ENCODE assay signal across 24 cellular contexts in genomic region chr10:6342091-6342490, GRCh38.
"Had no signal": no experiment of that assay in that cellular context is flagged by ENCODE, and none has a peak within 500 bp of the region (broad histone marks: within the 10 kb centered on the region; RNA-seq: fewer than 3 reads in every experiment).

No MANE protein-coding gene starts in this region.

- H3K36me3 ChIP-seq: sigmoid colon had no signal

- H3K9me3 ChIP-seq: psoas muscle, sigmoid colon had no signal

- H3K27ac Mint-ChIP-seq: activated T-helper 17 cell treated with anti-CD3 and anti-CD28 coated beads, Interleukin-2, amount 50 U/mL, for 72 hours; memory B cell had no signal

- ATAC-seq: activated CD4-positive, CD25-positive, alpha-beta regulatory T cell treated with anti-CD3 and anti-CD28 coated beads, Interleukin-2, amount 50 U/mL, for 24 hours; activated T-helper 17 cell treated with anti-CD3 and anti-CD28 coated beads, Interleukin-2, amount 50 U/mL, for 72 hours; foreskin keratinocyte; naive thymus-derived CD4-positive, alpha-beta T cell; psoas muscle; stimulated activated memory B cell treated with anti-CD40 and anti-IgM and Interleukin-4, amounts not matched to agents 10 μg/mL and 1 μg/mL and 100 μg/mL, for 72 hours had no signal

- H3K27me3 ChIP-seq: foreskin keratinocyte, sigmoid colon, tibial nerve had no signal

- DNase-seq: activated CD4-positive, alpha-beta T cell treated with anti-CD3 and anti-CD28 coated beads for 48 hours; activated CD4-positive, alpha-beta T cell treated with anti-CD3 and anti-CD28 coated beads, Interleukin-2, amount 50 U/mL, for 48 hours; activated CD8-positive, alpha-beta memory T cell treated with anti-CD3 and anti-CD28 coated beads, Interleukin-2, amount 50 U/mL, for 48 hours; activated gamma-delta T cell treated with Interleukin-2 at 50 U/mL for 16 hours; activated naive CD4-positive, alpha-beta T cell treated with anti-CD3 and anti-CD28 coated beads, Interleukin-2, amount 50 U/mL, for 16 hours; activated T-cell treated with anti-CD3 and anti-CD28 coated beads, Interleukin-2, amount 50 U/mL, for 24 hours; amniotic stem cell; foreskin keratinocyte; midbrain; naive thymus-derived CD4-positive, alpha-beta T cell; psoas muscle; sigmoid colon; small intestine; stimulated activated CD4-positive, alpha-beta T cell treated with anti-CD3 and anti-CD28 coated beads, Interleukin-1b, Interleukin-23, amount 100 ng/mL, for 48 hours; stimulated activated CD4-positive, alpha-beta T cell treated with anti-CD3 and anti-CD28 coated beads, Interleukin-4, amount 100 ng/mL, for 4 hours; stimulated activated CD8-positive, alpha-beta memory T cell treated with anti-CD3 and anti-CD28 coated beads, Interleukin-4, amount 100 ng/mL, for 48 hours; T-helper 9 cell had no signal

- H3K4me3 ChIP-seq: psoas muscle, sigmoid colon, tibial nerve had no signal

- H3K4me3 Mint-ChIP-seq: activated T-cell treated with anti-CD3 and anti-CD28 coated beads, Interleukin-2, amount 50 U/mL, for 24 hours; activated T-helper 17 cell treated with anti-CD3 and anti-CD28 coated beads, Interleukin-2, amount 50 U/mL, for 72 hours; memory B cell; naive thymus-derived CD4-positive, alpha-beta T cell; stimulated activated memory B cell treated with anti-CD40 and anti-IgM and Interleukin-4, amounts not matched to agents 10 μg/mL and 1 μg/mL and 100 μg/mL, for 72 hours had no signal

- H3K27me3 Mint-ChIP-seq: activated T-cell treated with anti-CD3 and anti-CD28 coated beads, Interleukin-2, amount 50 U/mL, for 24 hours; activated T-helper 17 cell treated with anti-CD3 and anti-CD28 coated beads, Interleukin-2, amount 50 U/mL, for 72 hours; naive thymus-derived CD4-positive, alpha-beta T cell had no signal

- H3K27ac ChIP-seq: foreskin keratinocyte, parathyroid adenoma, psoas muscle, sigmoid colon, tibial nerve, VCaP had no signal

- H3K9me3 Mint-ChIP-seq: activated T-helper 17 cell treated with anti-CD3 and anti-CD28 coated beads, Interleukin-2, amount 50 U/mL, for 72 hours had no signal

- H3K4me1 ChIP-seq: foreskin keratinocyte, parathyroid adenoma, psoas muscle had no signal
